In genomic region chr19:56131651-56132050, GRCh38 we compare ENCODE assay signal across 27 cellular contexts. TPM values are rescaled to one million over a fixed set of nuclear protein-coding genes. Genes with fewer than 3 reads are reported as not detected.
A peak's percentile ranks its signal among the peaks of the same experiment; 100 is the strongest.
DNase-seq lines count a peak whose midpoint lies in the region; ATAC-seq and TF ChIP-seq lines count a peak whose summit lies in the region.
"Had no signal": no experiment of that assay in that cellular context is flagged by ENCODE, and none has a peak within 500 bp of the region (broad histone marks: within the 10 kb centered on the region; RNA-seq: fewer than 3 reads in every experiment).

No MANE protein-coding gene starts in this region.

- no peak for DNase-seq in activated naive CD8-positive, alpha-beta T cell treated with anti-CD3 and anti-CD28 coated beads, Interleukin-2, amount 50 U/mL, for 24 hours
- DNase-seq in activated naive CD8-positive, alpha-beta T cell treated with anti-CD3 and anti-CD28 coated beads for 36 hours: no peak
- DNase-seq in spleen: no peak
- DNase-seq in uterus: no peak
- no peak for DNase-seq in inferior parietal cortex (ENCODE audit: extremely low spot score)
- no peak for DNase-seq in NCI-H146 (lab: John Stamatoyannopoulos, UW)
- DNase-seq in NCI-H2081 treated with DMSO at 0.1 percent for 48 hours (lab: John Stamatoyannopoulos, UW): no peak
- DNase-seq: activated CD4-positive, alpha-beta memory T cell treated with anti-CD3 and anti-CD28 coated beads, Interleukin-2, amount 10 ng/mL, durations not matched to agents 7 days and 5 days; activated CD4-positive, alpha-beta T cell treated with anti-CD3 and anti-CD28 coated beads for 1 hour; activated naive CD4-positive, alpha-beta T cell treated with anti-CD3 and anti-CD28 coated beads, Interleukin-2, amount 50 U/mL, for 16 hours; mesendoderm; NCI-H1436 treated with DMSO at 0.1 percent for 48 hours; occipital lobe had no signal

- intact Hi-C loops in spleen (cut with DNase I; ENCODE audit: low total_unique reads) (no loop called here), uterus (cut with DNase I; ENCODE audit: low total_unique reads) (no loop called here)

- no peak for TF ChIP-seq POLR2A in spleen (IDR thresholded peaks at IDR 0.05)
- TF ChIP-seq POLR2A in uterus (IDR thresholded peaks at IDR 0.05): no peak

- no peaks in the 10 kb centered on the region for H3K9me3 ChIP-seq in mesodermal cell (ENCODE audit: control insufficient read depth, low read length)
- H3K9me3 ChIP-seq in spleen: no peaks in the 10 kb centered on the region
- no peaks in the 10 kb centered on the region for H3K9me3 ChIP-seq in uterus
- H3K9me3 ChIP-seq: suprapubic skin had no signal

- H3K4me3 ChIP-seq in mesodermal cell (ENCODE audit: extremely low read depth, insufficient read depth, low read length, poor library complexity, severe bottlenecking) (no peak overlapping the region), spleen (no peak overlapping the region), uterus (no peak overlapping the region)
- H3K4me3 ChIP-seq: PC-9, suprapubic skin had no signal

- TF ChIP-seq CTCF in spleen (IDR thresholded peaks at IDR 0.05 in 8 of 11, conservative IDR thresholded peaks at IDR 0.05 in 3 of 11) (no peak), uterus (IDR thresholded peaks at IDR 0.05) (no peak)

- H3K9me3 Mint-ChIP-seq in activated naive CD8-positive, alpha-beta T cell treated with anti-CD3 and anti-CD28 coated beads, Interleukin-2, amount 50 U/mL, for 24 hours: no peaks in the 10 kb centered on the region
- H3K9me3 Mint-ChIP-seq in activated naive CD8-positive, alpha-beta T cell treated with anti-CD3 and anti-CD28 coated beads for 36 hours: no peaks in the 10 kb centered on the region
- H3K9me3 Mint-ChIP-seq: activated CD4-positive, alpha-beta memory T cell treated with anti-CD3 and anti-CD28 coated beads, Interleukin-2, amount 10 ng/mL, durations not matched to agents 7 days and 5 days; activated T-helper 17 cell treated with anti-CD3 and anti-CD28 coated beads, Interleukin-2, amount 50 U/mL, for 72 hours; IgD-negative memory B cell; stimulated activated memory B cell treated with anti-CD40 and anti-IgM and Interleukin-4, amounts not matched to agents 10 μg/mL and 1 μg/mL and 100 μg/mL, for 72 hours had no signal

- WGBS in mesodermal cell (ENCODE audit: insufficient coverage in 2 of 2), 2 experiments: 95 to 96% methylated on average over 7 to 8 of the region's 8 CpGs
- WGBS in spleen, 5 donors: 59 to 85% (median 78%) methylated on average over 8 of the region's 8 CpGs

- no peaks in the 10 kb centered on the region for H3K27me3 Mint-ChIP-seq in activated naive CD8-positive, alpha-beta T cell treated with anti-CD3 and anti-CD28 coated beads, Interleukin-2, amount 50 U/mL, for 24 hours
- no peaks in the 10 kb centered on the region for H3K27me3 Mint-ChIP-seq in activated naive CD8-positive, alpha-beta T cell treated with anti-CD3 and anti-CD28 coated beads for 36 hours
- H3K27me3 Mint-ChIP-seq: activated CD4-positive, alpha-beta memory T cell treated with anti-CD3 and anti-CD28 coated beads, Interleukin-2, amount 10 ng/mL, durations not matched to agents 7 days and 5 days; activated T-helper 17 cell treated with anti-CD3 and anti-CD28 coated beads, Interleukin-2, amount 50 U/mL, for 72 hours; IgD-negative memory B cell; stimulated activated memory B cell treated with anti-CD40 and anti-IgM and Interleukin-4, amounts not matched to agents 10 μg/mL and 1 μg/mL and 100 μg/mL, for 72 hours had no signal

- no peaks in the 10 kb centered on the region for H3K36me3 Mint-ChIP-seq in activated naive CD8-positive, alpha-beta T cell treated with anti-CD3 and anti-CD28 coated beads, Interleukin-2, amount 50 U/mL, for 24 hours (ENCODE audit: low read depth)
- no peaks in the 10 kb centered on the region for H3K36me3 Mint-ChIP-seq in activated naive CD8-positive, alpha-beta T cell treated with anti-CD3 and anti-CD28 coated beads for 36 hours
- H3K36me3 Mint-ChIP-seq: IgD-negative memory B cell; stimulated activated memory B cell treated with anti-CD40 and anti-IgM and Interleukin-4, amounts not matched to agents 10 μg/mL and 1 μg/mL and 100 μg/mL, for 72 hours had no signal

- peak overlapping the region; percentile 93 for H3K27ac ChIP-seq in mesodermal cell (ENCODE audit: low read depth, low read length, severe bottlenecking)
- H3K27ac ChIP-seq in spleen: peak overlapping the region in 7 of 8 donors; percentile 14 to 75 (median 67)
- peak overlapping the region; percentile 52 to 64 for H3K27ac ChIP-seq in uterus
- H3K27ac ChIP-seq: 22Rv1, C4-2B, PC-9, suprapubic skin had no signal

- H3K4me1 Mint-ChIP-seq in activated naive CD8-positive, alpha-beta T cell treated with anti-CD3 and anti-CD28 coated beads, Interleukin-2, amount 50 U/mL, for 24 hours: peaks cover 3% of the 10 kb centered on the region
- peaks cover 2% of the 10 kb centered on the region for H3K4me1 Mint-ChIP-seq in activated naive CD8-positive, alpha-beta T cell treated with anti-CD3 and anti-CD28 coated beads for 36 hours
- H3K4me1 Mint-ChIP-seq: activated CD4-positive, alpha-beta memory T cell treated with anti-CD3 and anti-CD28 coated beads, Interleukin-2, amount 10 ng/mL, durations not matched to agents 7 days and 5 days had no signal

- no peaks in the 10 kb centered on the region for H3K27me3 ChIP-seq in spleen (replicated peaks in 1 of 7)
- no peaks in the 10 kb centered on the region for H3K27me3 ChIP-seq in uterus
- H3K27me3 ChIP-seq: suprapubic skin had no signal

- ATAC-seq in activated naive CD8-positive, alpha-beta T cell treated with anti-CD3 and anti-CD28 coated beads, Interleukin-2, amount 50 U/mL, for 24 hours: no peak
- ATAC-seq: activated T-helper 17 cell treated with anti-CD3 and anti-CD28 coated beads, Interleukin-2, amount 50 U/mL, for 72 hours; stimulated activated memory B cell treated with anti-CD40 and anti-IgM and Interleukin-4, amounts not matched to agents 10 μg/mL and 1 μg/mL and 100 μg/mL, for 72 hours had no signal

- H3K36me3 ChIP-seq in mesodermal cell (ENCODE audit: control insufficient read depth, insufficient read depth, low read length) (no peaks in the 10 kb centered on the region), spleen (no peaks in the 10 kb centered on the region), uterus (no peaks in the 10 kb centered on the region)
- H3K36me3 ChIP-seq: suprapubic skin had no signal

- H3K4me1 ChIP-seq in mesodermal cell (ENCODE audit: control insufficient read depth, insufficient read depth, low read length, poor library complexity, severe bottlenecking): peaks cover 8% of the 10 kb centered on the region
- peaks cover 0 to 24% (median 6%) of the 10 kb centered on the region in 6 donors for H3K4me1 ChIP-seq in spleen
- no peaks in the 10 kb centered on the region for H3K4me1 ChIP-seq in uterus

- H3K27ac Mint-ChIP-seq in activated naive CD8-positive, alpha-beta T cell treated with anti-CD3 and anti-CD28 coated beads, Interleukin-2, amount 50 U/mL, for 24 hours: peak overlapping the region; percentile 13
- H3K27ac Mint-ChIP-seq in activated naive CD8-positive, alpha-beta T cell treated with anti-CD3 and anti-CD28 coated beads for 36 hours: no peak overlapping the region
- H3K27ac Mint-ChIP-seq: activated CD4-positive, alpha-beta memory T cell treated with anti-CD3 and anti-CD28 coated beads, Interleukin-2, amount 10 ng/mL, durations not matched to agents 7 days and 5 days; activated T-helper 17 cell treated with anti-CD3 and anti-CD28 coated beads, Interleukin-2, amount 50 U/mL, for 72 hours; stimulated activated memory B cell treated with anti-CD40 and anti-IgM and Interleukin-4, amounts not matched to agents 10 μg/mL and 1 μg/mL and 100 μg/mL, for 72 hours had no signal

- no peak overlapping the region for H3K4me3 Mint-ChIP-seq in activated naive CD8-positive, alpha-beta T cell treated with anti-CD3 and anti-CD28 coated beads, Interleukin-2, amount 50 U/mL, for 24 hours
- no peak overlapping the region for H3K4me3 Mint-ChIP-seq in activated naive CD8-positive, alpha-beta T cell treated with anti-CD3 and anti-CD28 coated beads for 36 hours
- H3K4me3 Mint-ChIP-seq: activated CD4-positive, alpha-beta memory T cell treated with anti-CD3 and anti-CD28 coated beads, Interleukin-2, amount 10 ng/mL, durations not matched to agents 7 days and 5 days; activated T-helper 17 cell treated with anti-CD3 and anti-CD28 coated beads, Interleukin-2, amount 50 U/mL, for 72 hours; stimulated activated memory B cell treated with anti-CD40 and anti-IgM and Interleukin-4, amounts not matched to agents 10 μg/mL and 1 μg/mL and 100 μg/mL, for 72 hours had no signal

RNA-seq across cellular contexts. Expression of gene ZNF444, which starts 9.4 kb away (rescaled TPM):
- 10 to 100 TPM; 28.6 to 33.7 TPM for total RNA-seq in activated naive CD8-positive, alpha-beta T cell treated with anti-CD3 and anti-CD28 coated beads for 36 hours
- polyA plus RNA-seq in mesodermal cell (2013, experiment 1 of 2): 36.4 TPM
- polyA plus RNA-seq in mesodermal cell (2013, experiment 2 of 2): 25.0 TPM
- total RNA-seq in spleen: 10 to 100 TPM; 17.0 to 27.9 (median 23.1) TPM
- 10 to 100 TPM; 17.0 to 35.1 (median 22.6) TPM for polyA plus RNA-seq in spleen
- total RNA-seq in uterus: 10 to 100 TPM in 3 of 4 donors, 1 to 10 TPM in 1; 5.3 to 38.9 (median 21.0) TPM

RNA-seq across cellular contexts. Expression of gene ZNF787, which starts 10.6 kb away (rescaled TPM):
- total RNA-seq in activated naive CD8-positive, alpha-beta T cell treated with anti-CD3 and anti-CD28 coated beads for 36 hours: 10 to 100 TPM; 34.2 to 35.6 TPM
- 30.1 TPM for polyA plus RNA-seq in mesodermal cell (2013, experiment 1 of 2)
- polyA plus RNA-seq in mesodermal cell (2013, experiment 2 of 2): 25.7 TPM
- total RNA-seq in spleen (10 to 100 TPM; 18.0 to 53.8 (median 42.8) TPM), uterus (10 to 100 TPM in 2 of 4 donors, 1 to 10 TPM in 1, not detected in 1; 3.3 to 32.1 (median 21.5) TPM)
- 10 to 100 TPM; 16.6 to 39.0 (median 21.1) TPM for polyA plus RNA-seq in spleen

RNA-seq across cellular contexts. Expression of gene GALP, which starts 44.2 kb away (rescaled TPM):
- not detected for total RNA-seq in activated naive CD8-positive, alpha-beta T cell treated with anti-CD3 and anti-CD28 coated beads for 36 hours
- not detected for polyA plus RNA-seq in mesodermal cell (2013, experiment 1 of 2)
- not detected for polyA plus RNA-seq in mesodermal cell (2013, experiment 2 of 2)
- not detected for total RNA-seq in spleen
- not detected for polyA plus RNA-seq in spleen
- not detected for total RNA-seq in uterus
- total RNA-seq: activated CD4-positive, alpha-beta memory T cell treated with anti-CD3 and anti-CD28 coated beads, Interleukin-2, amount 10 ng/mL, durations not matched to agents 7 days and 5 days; activated T-helper 17 cell treated with anti-CD3 and anti-CD28 coated beads, Interleukin-2, amount 50 U/mL, for 72 hours; endothelial cell of umbilical vein; G401; myocyte; occipital lobe; PC-9; pulmonary artery endothelial cell; Right ventricle myocardium inferior; suprapubic skin; T-helper 2 cell treated with Interferon-gamma antibody and Interleukin-4, amounts not matched to agents 100 ng/mL and 5 ng/mL, for 36 hours had no signal
- polyA plus RNA-seq: endothelial cell of umbilical vein, IgD-negative memory B cell had no signal
